ENCODE assay signal across 18 cellular contexts in the genomic region with DNA sequence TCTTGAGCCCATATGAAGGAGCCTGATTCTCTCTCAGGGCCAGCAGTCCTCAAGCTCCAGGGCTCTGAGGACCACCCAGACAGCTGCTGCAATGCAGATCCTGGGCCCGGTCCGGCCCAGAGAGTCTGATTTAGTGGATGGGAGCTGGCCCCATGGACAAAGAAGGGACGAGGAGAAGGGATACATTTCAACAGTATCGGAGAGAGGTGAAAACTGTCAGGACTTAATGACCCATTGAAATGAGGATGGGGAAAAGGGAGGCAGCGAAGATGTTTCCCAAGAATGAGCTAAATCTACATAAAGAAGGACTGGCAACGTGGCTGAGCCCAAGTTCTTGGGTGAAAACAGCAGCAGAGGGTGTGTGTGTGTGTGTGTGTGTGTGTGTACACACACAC. TPM values are rescaled to one million over a fixed set of nuclear protein-coding genes. Genes with fewer than 3 reads are reported as not detected.
DNase-seq lines count a peak whose midpoint lies in the region; ATAC-seq and TF ChIP-seq lines count a peak whose summit lies in the region.
"Had no signal": no experiment of that assay in that cellular context is flagged by ENCODE, and none has a peak within 500 bp of the region (broad histone marks: within the 10 kb centered on the region; RNA-seq: fewer than 3 reads in every experiment).

No MANE protein-coding gene starts in this region.

- WGBS in tibial nerve, 2 donors = 75 to 81% methylated on average over 6 of the region's 6 CpGs
- 52 to 79% (median 68%) methylated on average over 6 of the region's 6 CpGs for WGBS in adrenal gland, 4 donors

- peaks cover 14% of the 10 kb centered on the region for H3F3A ChIP-seq in neural progenitor cell (ENCODE audit: low read depth)

- H3K4me1 ChIP-seq in HCT116 (ENCODE audit: control insufficient read depth in 1 of 2, insufficient read depth in 2 of 2, low read length in 2 of 2) (peaks cover 4 to 11% of the 10 kb centered on the region in 2 experiments; a peak in 2 of 4 replicates), neural progenitor cell (peaks cover 11% of the 10 kb centered on the region), tibial nerve (peaks cover 0 to 17% (median 0%) of the 10 kb centered on the region in 4 donors), adrenal gland (replicated peaks in 1 of 2) (peaks cover 0 to 6% of the 10 kb centered on the region in 2 donors)
- H3K4me1 ChIP-seq: heart left ventricle had no signal

- no peak for TF ChIP-seq EP300 in tibial nerve (IDR thresholded peaks at IDR 0.05)

- H3K27ac ChIP-seq in HCT116 (ENCODE audit: low read depth, low read length) (no peak overlapping the region), neural progenitor cell (no peak overlapping the region), tibial nerve (no peak overlapping the region), adrenal gland (no peak overlapping the region)
- H3K27ac ChIP-seq: heart left ventricle, left lung, suprapubic skin had no signal

- POLR2A ChIA-PET in HCT116 (lab: Charles Lee) = no interaction called here

- no peak for ATAC-seq in activated CD8-positive, alpha-beta memory T cell treated with anti-CD3 and anti-CD28 coated beads, Interleukin-2, amount 10 ng/mL, durations not matched to agents 7 days and 5 days
- ATAC-seq in HCT116 = no peak
- no peak for ATAC-seq in activated T-helper 17 cell treated with anti-CD3 and anti-CD28 coated beads, Interleukin-2, amount 50 U/mL, for 72 hours (replicated peaks)
- no peak for ATAC-seq in HG02798 (IDR thresholded peaks at IDR 0.05; ENCODE audit: poor library complexity, unreplicated experiment)

- RAD21 ChIA-PET in HCT116 (lab: Charles Lee; ENCODE audit: low non-redundant PET in 1 of 2, low total read pairs in 2 of 2, uncharacterized antibody in 2 of 2, unreplicated experiment in 2 of 2) = no interaction called here

- H3K9me3 ChIP-seq in HCT116 (ENCODE audit: control insufficient read depth in 1 of 2, insufficient read depth in 1 of 2, low read depth in 1 of 2, low read length in 2 of 2) (no peaks in the 10 kb centered on the region), neural progenitor cell (ENCODE audit: low read depth) (no peaks in the 10 kb centered on the region), tibial nerve (no peaks in the 10 kb centered on the region), adrenal gland (replicated peaks in 1 of 3) (no peaks in the 10 kb centered on the region)
- H3K9me3 ChIP-seq: heart left ventricle, left lung, MG63, suprapubic skin had no signal

- peak overlapping the region; percentile 95 for H3K27ac Mint-ChIP-seq in activated CD8-positive, alpha-beta memory T cell treated with anti-CD3 and anti-CD28 coated beads, Interleukin-2, amount 10 ng/mL, durations not matched to agents 7 days and 5 days
- H3K27ac Mint-ChIP-seq in activated T-helper 17 cell treated with anti-CD3 and anti-CD28 coated beads, Interleukin-2, amount 50 U/mL, for 72 hours = no peak overlapping the region
- no peak overlapping the region for H3K27ac Mint-ChIP-seq in neural progenitor cell
- H3K27ac Mint-ChIP-seq: dendritic cell treated with granulocyte-macrophage colony-stimulating factor and Interleukin-4, amounts not matched to agents 40 ng/mL and 50 ng/mL, for 4 days; IgD-negative memory B cell had no signal

- DNase-seq in activated CD8-positive, alpha-beta memory T cell treated with anti-CD3 and anti-CD28 coated beads, Interleukin-2, amount 10 ng/mL, durations not matched to agents 7 days and 5 days = no peak
- DNase-seq in activated CD8-positive, alpha-beta memory T cell treated with anti-CD3 and anti-CD28 coated beads for 24 hours = no peak
- DNase-seq in HCT116 (ENCODE audit: low read depth, low spot score) = no peak
- no peak for DNase-seq in neural progenitor cell (ENCODE audit: low spot score)
- no peak for DNase-seq in tibial nerve (ENCODE audit: low spot score in 2 of 2)
- no peak for DNase-seq in adrenal gland

- H3K4me3 ChIP-seq in HCT116 (replicated peaks in 1 of 2; ENCODE audit: low read depth in 1 of 2, low read length in 2 of 2) = no peak overlapping the region
- H3K4me3 ChIP-seq in neural progenitor cell = no peak overlapping the region
- H3K4me3 ChIP-seq in tibial nerve = no peak overlapping the region
- no peak overlapping the region for H3K4me3 ChIP-seq in adrenal gland
- H3K4me3 ChIP-seq: heart left ventricle, left lung, MG63, suprapubic skin had no signal

- CTCF ChIA-PET in activated CD8-positive, alpha-beta memory T cell treated with anti-CD3 and anti-CD28 coated beads, Interleukin-2, amount 10 ng/mL, durations not matched to agents 7 days and 5 days (lab: Charles Lee) = interaction anchor here (0.7 to 3.5 kb wide), 17 partner anchors 11 to 152 kb away, joined by 3 to 86 read pairs (median 4); partner anchors contain the start of genes ANKRD36, ANKRD39 and CNNM3
- CTCF ChIA-PET in HCT116 (lab: Charles Lee) = interaction anchor here (0.6 to 1.6 kb wide), 2 partner anchors 18 to 103 kb away, joined by 3 to 12 read pairs; partner anchors contain the start of gene ANKRD39

- no TSS peak for BruUV-seq in HCT116 (replicated peaks; lab: Mats Ljungman, UMichigan)

- no peak overlapping the region for H3K9ac ChIP-seq in HCT116 (ENCODE audit: low read length)
- H3K9ac ChIP-seq in neural progenitor cell = no peak overlapping the region

- H2AFZ ChIP-seq in HCT116 (ENCODE audit: low read depth, low read length, poor library complexity, severe bottlenecking) (no peak overlapping the region), neural progenitor cell (replicated peaks) (no peak overlapping the region)

- no peak for TF ChIP-seq RAD21 in HCT116 (IDR thresholded peaks at IDR 0.05; ENCODE audit: low read depth)

- H3K27me3 Mint-ChIP-seq in activated CD8-positive, alpha-beta memory T cell treated with anti-CD3 and anti-CD28 coated beads, Interleukin-2, amount 10 ng/mL, durations not matched to agents 7 days and 5 days = no peaks in the 10 kb centered on the region
- no peaks in the 10 kb centered on the region for H3K27me3 Mint-ChIP-seq in activated T-helper 17 cell treated with anti-CD3 and anti-CD28 coated beads, Interleukin-2, amount 50 U/mL, for 72 hours
- H3K27me3 Mint-ChIP-seq in neural progenitor cell (ENCODE audit: insufficient read depth, low read depth) = peaks cover 8% of the 10 kb centered on the region

- H3K4me3 Mint-ChIP-seq in activated CD8-positive, alpha-beta memory T cell treated with anti-CD3 and anti-CD28 coated beads, Interleukin-2, amount 10 ng/mL, durations not matched to agents 7 days and 5 days = no peak overlapping the region
- peak overlapping the region; percentile 76 for H3K4me3 Mint-ChIP-seq in activated T-helper 17 cell treated with anti-CD3 and anti-CD28 coated beads, Interleukin-2, amount 50 U/mL, for 72 hours
- peak overlapping the region; percentile 43 for H3K4me3 Mint-ChIP-seq in neural progenitor cell
- H3K4me3 Mint-ChIP-seq: dendritic cell treated with granulocyte-macrophage colony-stimulating factor and Interleukin-4, amounts not matched to agents 40 ng/mL and 50 ng/mL, for 4 days; IgD-negative memory B cell had no signal

- H3K27me3 ChIP-seq in HCT116 (ENCODE audit: insufficient read depth, low read length) (no peaks in the 10 kb centered on the region), neural progenitor cell (no peaks in the 10 kb centered on the region), tibial nerve (no peaks in the 10 kb centered on the region), adrenal gland (no peaks in the 10 kb centered on the region)
- H3K27me3 ChIP-seq: heart left ventricle, left lung, MG63, suprapubic skin had no signal

- H3K79me2 ChIP-seq in HCT116 (ENCODE audit: insufficient read depth, low read length) = no peaks in the 10 kb centered on the region
- H3K79me2 ChIP-seq in neural progenitor cell (ENCODE audit: low read depth) = no peaks in the 10 kb centered on the region

- H3K4me2 ChIP-seq in HCT116 (ENCODE audit: low read length) (peak overlapping the region; percentile 43; the same call in 1 of the 2 replicates), neural progenitor cell (no peak overlapping the region)

- H3K9me2 ChIP-seq in HCT116 (ENCODE audit: insufficient read depth) = no peaks in the 10 kb centered on the region

- peaks cover 54% of the 10 kb centered on the region for H3K4me1 Mint-ChIP-seq in activated CD8-positive, alpha-beta memory T cell treated with anti-CD3 and anti-CD28 coated beads, Interleukin-2, amount 10 ng/mL, durations not matched to agents 7 days and 5 days
- H3K4me1 Mint-ChIP-seq in activated T-helper 17 cell treated with anti-CD3 and anti-CD28 coated beads, Interleukin-2, amount 50 U/mL, for 72 hours = peaks cover 30% of the 10 kb centered on the region
- peaks cover 31% of the 10 kb centered on the region for H3K4me1 Mint-ChIP-seq in neural progenitor cell

- no peaks in the 10 kb centered on the region for H3K36me3 Mint-ChIP-seq in activated CD8-positive, alpha-beta memory T cell treated with anti-CD3 and anti-CD28 coated beads, Interleukin-2, amount 10 ng/mL, durations not matched to agents 7 days and 5 days
- H3K36me3 Mint-ChIP-seq in activated T-helper 17 cell treated with anti-CD3 and anti-CD28 coated beads, Interleukin-2, amount 50 U/mL, for 72 hours (ENCODE audit: low read depth) = no peaks in the 10 kb centered on the region
- no peaks in the 10 kb centered on the region for H3K36me3 Mint-ChIP-seq in neural progenitor cell
- H3K36me3 Mint-ChIP-seq: IgD-negative memory B cell had no signal

- H4K20me1 ChIP-seq in HCT116 (ENCODE audit: insufficient read depth) (no peaks in the 10 kb centered on the region), neural progenitor cell (ENCODE audit: low read depth) (no peaks in the 10 kb centered on the region)

- intact Hi-C loops in HCT116 (cut with micrococcal nuclease) = loop anchor here (1.0 to 5.0 kb wide), 3 partner anchors 103 to 409 kb away; partner anchors contain the start of genes ANKRD36 and ANKRD39
- intact Hi-C loops in adrenal gland (cut with DNase I) = loop anchor here in 1 of 2 donors (5.0 kb wide), 1 partner anchor 94 kb away; no protein-coding TSS in a partner anchor

- H3K36me3 ChIP-seq in HCT116 (ENCODE audit: control insufficient read depth in 1 of 2, insufficient read depth in 2 of 2, low read length in 2 of 2) = no peaks in the 10 kb centered on the region
- H3K36me3 ChIP-seq in neural progenitor cell = no peaks in the 10 kb centered on the region
- no peaks in the 10 kb centered on the region for H3K36me3 ChIP-seq in tibial nerve
- H3K36me3 ChIP-seq in adrenal gland (replicated peaks in 1 of 2) = no peaks in the 10 kb centered on the region
- H3K36me3 ChIP-seq: heart left ventricle, left lung, MG63, suprapubic skin had no signal

- TF ChIP-seq CTCF in HCT116 (IDR thresholded peaks at IDR 0.05 in 2 of 3, conservative IDR thresholded peaks at IDR 0.05 in 1 of 3; ENCODE audit: borderline replicate concordance in 1 of 3, insufficient read depth in 1 of 3, low read depth in 2 of 3, low read length in 2 of 3) (no peak), neural progenitor cell (IDR thresholded peaks at IDR 0.05) (no peak), tibial nerve (IDR thresholded peaks at IDR 0.05) (no peak), adrenal gland (IDR thresholded peaks at IDR 0.05) (no peak)

- H3K9me3 Mint-ChIP-seq in activated CD8-positive, alpha-beta memory T cell treated with anti-CD3 and anti-CD28 coated beads, Interleukin-2, amount 10 ng/mL, durations not matched to agents 7 days and 5 days (ENCODE audit: low read depth) = no peaks in the 10 kb centered on the region
- H3K9me3 Mint-ChIP-seq in activated T-helper 17 cell treated with anti-CD3 and anti-CD28 coated beads, Interleukin-2, amount 50 U/mL, for 72 hours = no peaks in the 10 kb centered on the region
- H3K9me3 Mint-ChIP-seq in neural progenitor cell = no peaks in the 10 kb centered on the region
- H3K9me3 Mint-ChIP-seq: dendritic cell treated with granulocyte-macrophage colony-stimulating factor and Interleukin-4, amounts not matched to agents 40 ng/mL and 50 ng/mL, for 4 days; IgD-negative memory B cell had no signal

- TF ChIP-seq POLR2A in HCT116 (IDR thresholded peaks at IDR 0.05; ENCODE audit: borderline replicate concordance, extremely low read depth, insufficient read depth, insufficient read length) = no peak
- TF ChIP-seq POLR2A in tibial nerve (IDR thresholded peaks at IDR 0.05) = no peak
- no peak for TF ChIP-seq POLR2A in adrenal gland (IDR thresholded peaks at IDR 0.05)

RNA-seq across cellular contexts. Expression of gene FAM178B, which starts 25.4 kb away (rescaled TPM):
- not detected for total RNA-seq in activated CD8-positive, alpha-beta memory T cell treated with anti-CD3 and anti-CD28 coated beads, Interleukin-2, amount 10 ng/mL, durations not matched to agents 7 days and 5 days
- total RNA-seq in HCT116 (2021; ENCODE audit: unreplicated experiment) (not detected), neural progenitor cell (ENCODE audit: low replicate concordance) (not detected in 2 replicates), tibial nerve (10 to 100 TPM in 1 of 4 donors, 1 to 10 TPM in 3; 1.9 to 14.1 (median 3.5) TPM), adrenal gland (under 1 TPM in 1 of 8 donors, not detected in 7; 0.32 TPM)
- 0.06 and 0.22 TPM in 2 replicates for polyA plus RNA-seq in HCT116 (2012)
- not detected for total RNA-seq in activated T-helper 17 cell treated with anti-CD3 and anti-CD28 coated beads, Interleukin-2, amount 50 U/mL, for 72 hours
- polyA plus RNA-seq in adrenal gland = under 1 TPM in 1 of 3 donors, not detected in 2; 0.51 TPM
- total RNA-seq: A673, bronchial epithelial cell, endothelial cell of umbilical vein, osteocyte had no signal
- polyA plus RNA-seq: endothelial cell of umbilical vein, IgD-negative memory B cell had no signal
